ENCODE assay signal across 8 cellular contexts in genomic region chr19:57746580-57747471, GRCh38. TPM values are rescaled to one million over a fixed set of nuclear protein-coding genes. Genes with fewer than 3 reads are reported as not detected.
DNase-seq lines count a peak whose midpoint lies in the region; ATAC-seq, FAIRE-seq and TF ChIP-seq lines count a peak whose summit lies in the region.

TSS of gene ZNF776 (plus strand) at chr19:57746815. CDS start at chr19:57747059, 244 bp downstream.

- peaks cover 5 to 18% (median 11%) of the 10 kb centered on the region in 4 donors for H3K4me1 ChIP-seq in upper lobe of left lung

- H3K27ac ChIP-seq in upper lobe of left lung = peak within 1 kb of the TSS; percentile 84 to 92 (median 89)

- TF ChIP-seq CTCF in upper lobe of left lung (IDR thresholded peaks at IDR 0.05) = peak in 1 of 6 experiments; percentile 17

- no peaks in the 10 kb centered on the region for H3K27me3 ChIP-seq in upper lobe of left lung

- FAIRE-seq in GM12892 (lab: Jason Lieb, UNC) = peak; percentile 99

- WGBS in upper lobe of left lung, 2 donors = 2% methylated on average over 36 to 51 of the region's 51 CpGs

- no peak for TF ChIP-seq EP300 in upper lobe of left lung (IDR thresholded peaks at IDR 0.05)

- H3K36me3 ChIP-seq in upper lobe of left lung = peaks cover 12 to 37% (median 33%) of the 10 kb centered on the region in 4 donors

- intact Hi-C loops in left cardiac atrium (cut with DNase I) (loop anchor here in 1 of 2 donors (10.0 kb wide), 1 partner anchor 408 kb away; the partner anchor contains the start of gene ZNF329), posterior cingulate gyrus (cut with DNase I) (no loop called here)

- H3K4me3 ChIP-seq in upper lobe of left lung = peak within 1 kb of the TSS; percentile 74 to 93 (median 92)

- DNase-seq in GM12892 (ENCODE audit: insufficient read length) (peak; percentile 75), NCI-H1417 (lab: John Stamatoyannopoulos, UW) (peak; percentile 81 to 95 (median 95)), SW480 (ENCODE audit: low spot score) (peak; percentile 92), amniotic epithelial cell (ENCODE audit: low read depth) (peak; percentile 91), left cardiac atrium (peak; percentile 86), posterior cingulate gyrus (peak; percentile 68 to 96 (median 84)), upper lobe of left lung (peak; percentile 85 to 89)

- peak; percentile 85 for TF ChIP-seq POLR2A in GM12892 (IDR thresholded peaks at IDR 0.05; ENCODE audit: low read depth, low read length)
- peak in 2 of 4 donors; percentile 60 to 65 for TF ChIP-seq POLR2A in upper lobe of left lung (IDR thresholded peaks at IDR 0.05)

- peaks cover 32 to 44% (median 38%) of the 10 kb centered on the region in 4 donors for H3K9me3 ChIP-seq in upper lobe of left lung

- ATAC-seq in HG02763 (IDR thresholded peaks at IDR 0.05; ENCODE audit: unreplicated experiment) (peak; percentile 94), left cardiac atrium (peak; percentile 98 to 99), upper lobe of left lung (ENCODE audit: low FRiP score in 2 of 2) (peak; percentile 97 to 98)

RNA-seq across cellular contexts. Expression of gene ZNF776, which starts in this region (rescaled TPM):
- polyA plus RNA-seq in GM12892 (2012; ENCODE audit: missing spikeins) = 7.3 TPM
- total RNA-seq in left cardiac atrium = 10 to 100 TPM; 10.8 to 14.4 TPM
- 10 to 100 TPM in 5 of 6 donors, 1 to 10 TPM in 1; 9.7 to 83.8 (median 13.3) TPM for total RNA-seq in upper lobe of left lung

Comparison
In these comparisons a context has a peak if more than half of its experiments do, and no peak if none do; other contexts are left out.
1. Peak in every context shown above with its lines: DNase-seq, ATAC-seq, H3K4me3 ChIP-seq and H3K27ac ChIP-seq.